24 cellular contexts compared by ENCODE assay signal in the genomic region with DNA sequence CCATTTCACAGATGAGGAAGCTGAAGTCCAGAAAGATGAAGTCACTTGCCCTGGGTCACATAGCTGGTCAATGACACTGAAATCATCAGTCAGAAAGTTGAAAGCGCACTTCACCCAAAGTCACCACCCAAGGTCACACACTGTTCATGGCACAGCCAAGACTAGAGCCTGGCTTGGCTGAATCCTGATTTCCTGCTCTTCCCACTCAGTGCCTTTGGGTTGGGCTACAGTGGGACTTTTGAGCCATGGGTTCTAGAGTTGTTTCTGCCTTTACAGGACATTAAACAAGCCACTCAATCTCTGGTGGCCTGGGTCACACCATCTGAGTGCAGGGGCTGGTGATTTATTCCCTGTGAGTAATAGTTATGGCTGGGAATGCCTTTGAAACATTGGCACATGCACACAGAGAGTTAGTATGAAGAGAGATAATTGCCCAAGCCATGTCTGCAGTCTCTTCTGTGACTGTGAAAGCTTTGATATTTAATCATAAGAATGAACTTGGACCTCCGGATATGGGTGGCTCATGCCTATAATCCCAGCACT. TPM values are rescaled to one million over a fixed set of nuclear protein-coding genes. Genes with fewer than 3 reads are reported as not detected.
A peak's percentile ranks its signal among the peaks of the same experiment; 100 is the strongest.
DNase-seq lines count a peak whose midpoint lies in the region; ATAC-seq and TF ChIP-seq lines count a peak whose summit lies in the region.
"Had no signal": no experiment of that assay in that cellular context is flagged by ENCODE, and none has a peak within 500 bp of the region (broad histone marks: within the 10 kb centered on the region; RNA-seq: fewer than 3 reads in every experiment).

No MANE protein-coding gene starts in this region.

- no peaks in the 10 kb centered on the region for H3K27me3 ChIP-seq in breast epithelium
- H3K27me3 ChIP-seq in mammary epithelial cell (ENCODE audit: insufficient read depth, low read length): no peaks in the 10 kb centered on the region
- H3K27me3 ChIP-seq in esophagus (ENCODE audit: control insufficient read depth in 1 of 2, insufficient read depth in 2 of 2, low read length in 2 of 2): no peaks in the 10 kb centered on the region
- H3K27me3 ChIP-seq in mesenchymal stem cell (ENCODE audit: control insufficient read depth in 1 of 2, insufficient read depth in 1 of 2, low read length in 2 of 2): peaks cover 8 to 32% of the 10 kb centered on the region in 2 experiments
- H3K27me3 ChIP-seq in suprapubic skin: no peaks in the 10 kb centered on the region
- H3K27me3 ChIP-seq: Peyer's patch, SJSA1 had no signal

- no peak for TF ChIP-seq POLR2A in breast epithelium (IDR thresholded peaks at IDR 0.05)
- TF ChIP-seq POLR2A in suprapubic skin (IDR thresholded peaks at IDR 0.05): no peak

- no peaks in the 10 kb centered on the region for H3K79me2 ChIP-seq in mammary epithelial cell (ENCODE audit: insufficient read depth, low read length)

- no peak overlapping the region for H3K4me2 ChIP-seq in mammary epithelial cell (ENCODE audit: insufficient read depth, low read depth, low read length)
- no peak overlapping the region for H3K4me2 ChIP-seq in mesenchymal stem cell (ENCODE audit: low read length, poor library complexity, severe bottlenecking)
- H3K4me2 ChIP-seq: KMS-11 had no signal

- H4K20me1 ChIP-seq in mammary epithelial cell (ENCODE audit: insufficient read depth, low read length): no peaks in the 10 kb centered on the region

- 94% methylated on average over 2 of the region's 2 CpGs for WGBS in mammary epithelial cell (ENCODE audit: low coverage, missing lambda C conversion rate)
- 70 to 86% methylated on average over 2 of the region's 2 CpGs for WGBS in esophagus, 2 donors
- WGBS in mesenchymal stem cell: 92% methylated on average over 1 of the region's 2 CpGs
- WGBS in suprapubic skin: 95% methylated on average over 2 of the region's 2 CpGs

- no peak overlapping the region for H3K4ac ChIP-seq in mesenchymal stem cell (ENCODE audit: low read depth in 1 of 2, low read length in 2 of 2)

- H3K9me3 Mint-ChIP-seq in natural killer cell: no peaks in the 10 kb centered on the region
- H3K9me3 Mint-ChIP-seq: CD8-positive, alpha-beta T cell; H9 had no signal

- CTCF ChIA-PET in mammary epithelial cell (lab: Charles Lee; ENCODE audit: low non-redundant PET): no interaction called here

- H3K4me3 Mint-ChIP-seq in natural killer cell: no peak overlapping the region
- H3K4me3 Mint-ChIP-seq: CD8-positive, alpha-beta T cell; H9 had no signal

- no peak overlapping the region for H3K18ac ChIP-seq in mesenchymal stem cell (ENCODE audit: low read depth in 1 of 2, low read length in 2 of 2)

- peaks cover 0 to 3% of the 10 kb centered on the region in 2 donors for H3K27me3 Mint-ChIP-seq in natural killer cell (ENCODE audit: low read depth in 2 of 2)

- no peak overlapping the region for H2BK5ac ChIP-seq in mesenchymal stem cell (ENCODE audit: low read depth, low read length, poor library complexity, severe bottlenecking)

- H2BK120ac ChIP-seq in mesenchymal stem cell (ENCODE audit: low read depth, low read length): no peak overlapping the region

- H4K8ac ChIP-seq in mesenchymal stem cell (ENCODE audit: low read length): no peak overlapping the region

- no peaks in the 10 kb centered on the region for H3K4me1 Mint-ChIP-seq in natural killer cell

- no peaks in the 10 kb centered on the region for H3K36me3 ChIP-seq in breast epithelium
- H3K36me3 ChIP-seq in mammary epithelial cell (ENCODE audit: insufficient read depth, low read length): no peaks in the 10 kb centered on the region
- H3K36me3 ChIP-seq in esophagus (ENCODE audit: control insufficient read depth in 2 of 2, insufficient read depth in 2 of 2, low read length in 1 of 2): no peaks in the 10 kb centered on the region
- H3K36me3 ChIP-seq in mesenchymal stem cell (ENCODE audit: control insufficient read depth in 1 of 2, insufficient read depth in 2 of 2, low read depth in 1 of 2, low read length in 2 of 2): no peaks in the 10 kb centered on the region
- H3K36me3 ChIP-seq in suprapubic skin: no peaks in the 10 kb centered on the region
- H3K36me3 ChIP-seq: Peyer's patch, SJSA1 had no signal

- H3K4me1 ChIP-seq in breast epithelium: peaks cover 0 to 23% of the 10 kb centered on the region in 2 donors
- peaks cover 12% of the 10 kb centered on the region for H3K4me1 ChIP-seq in mammary epithelial cell (ENCODE audit: insufficient read depth, low read length)
- peaks cover 5 to 11% of the 10 kb centered on the region in 2 donors for H3K4me1 ChIP-seq in esophagus (ENCODE audit: control insufficient read depth in 2 of 2, insufficient read depth in 2 of 2, low read length in 1 of 2)
- peaks cover 11% of the 10 kb centered on the region for H3K4me1 ChIP-seq in mesenchymal stem cell (ENCODE audit: control insufficient read depth, insufficient read depth, low read depth, low read length)
- H3K4me1 ChIP-seq in suprapubic skin: peaks cover 46% of the 10 kb centered on the region
- H3K4me1 ChIP-seq: SJSA1 had no signal

- H3K79me1 ChIP-seq in mesenchymal stem cell (replicated peaks; ENCODE audit: low read length, poor library complexity, severe bottlenecking): no peaks in the 10 kb centered on the region

- no peak overlapping the region for H2BK12ac ChIP-seq in mesenchymal stem cell (ENCODE audit: low read length in 2 of 2)

- H3K27ac ChIP-seq in breast epithelium (peak overlapping the region; percentile 59 to 73), mammary epithelial cell (ENCODE audit: insufficient read depth, low read depth, low read length) (no peak overlapping the region), esophagus (ENCODE audit: low read depth in 2 of 2, low read length in 1 of 2) (peak overlapping the region; percentile 45 to 90), mesenchymal stem cell (ENCODE audit: low read length, poor library complexity, severe bottlenecking) (no peak overlapping the region), suprapubic skin (peak overlapping the region; percentile 35)
- H3K27ac ChIP-seq: 22Rv1, KMS-11, SJSA1 had no signal

- no peak overlapping the region for H3K14ac ChIP-seq in mesenchymal stem cell (ENCODE audit: low read length in 2 of 2)

- no peaks in the 10 kb centered on the region for H3K9me3 ChIP-seq in breast epithelium
- H3K9me3 ChIP-seq in mammary epithelial cell (replicated peaks; ENCODE audit: insufficient read depth, low read length): no peaks in the 10 kb centered on the region
- H3K9me3 ChIP-seq in esophagus (ENCODE audit: control insufficient read depth in 2 of 2, insufficient read depth in 1 of 2, low read depth in 1 of 2, low read length in 1 of 2): no peaks in the 10 kb centered on the region
- H3K9me3 ChIP-seq in mesenchymal stem cell (ENCODE audit: control insufficient read depth, low read length): no peaks in the 10 kb centered on the region
- no peaks in the 10 kb centered on the region for H3K9me3 ChIP-seq in suprapubic skin
- H3K9me3 ChIP-seq: Peyer's patch, SJSA1 had no signal

- H2AK5ac ChIP-seq in mesenchymal stem cell (ENCODE audit: low read length, severe bottlenecking): no peak overlapping the region

- H3K23ac ChIP-seq in mesenchymal stem cell (ENCODE audit: low read length in 2 of 2): no peak overlapping the region

- in situ Hi-C loops in mammary epithelial cell (cut with MboI; ENCODE audit: low sequenced_read_pairs in 2 of 2): no loop called here

- H3K9ac ChIP-seq in mammary epithelial cell (ENCODE audit: insufficient read depth, low read length) (no peak overlapping the region), mesenchymal stem cell (ENCODE audit: low read length) (no peak overlapping the region)
- H3K9ac ChIP-seq: KMS-11 had no signal

- dilution Hi-C loops in mammary epithelial cell (cut with HindIII; ENCODE audit: low sequenced_read_pairs): no loop called here

- ATAC-seq in natural killer cell (no peak), GM18498 (IDR thresholded peaks at IDR 0.05; ENCODE audit: unreplicated experiment) (no peak), HG02588 (IDR thresholded peaks at IDR 0.05; ENCODE audit: unreplicated experiment) (no peak)
- ATAC-seq: CD8-positive, alpha-beta T cell had no signal

- H2BK15ac ChIP-seq in mesenchymal stem cell (ENCODE audit: low read depth, poor library complexity, severe bottlenecking): peak overlapping the region; percentile 17

- TF ChIP-seq EP300 in suprapubic skin (IDR thresholded peaks at IDR 0.05): no peak

- DNase-seq in breast epithelium (ENCODE audit: low spot score in 2 of 2) (no peak), mammary epithelial cell (no peak), mesenchymal stem cell (no peak), suprapubic skin (ENCODE audit: low spot score in 2 of 2) (no peak), natural killer cell (no peak)
- DNase-seq: AML-193; C1 segment of cervical spinal cord; Calu3; CD8-positive, alpha-beta T cell; DMS153; GDM1; H9; MV-4-11; NCI-H1105 treated with DMSO at 0.1 percent for 48 hours; NCI-H2081 treated with DMSO at 0.1 percent for 48 hours; NCI-H2171 treated with DMSO at 0.1 percent for 48 hours; NCI-H524 treated with DMSO at 0.1 percent for 48 hours; Peyer's patch had no signal

- BruUV-seq in mammary epithelial cell (replicated peaks; lab: Mats Ljungman, UMichigan): no TSS peak

- intact Hi-C loops in breast epithelium (cut with DNase I; ENCODE audit: low total_unique reads): no loop called here
- intact Hi-C loops in mammary epithelial cell (cut with micrococcal nuclease): loop anchor here (5.0 kb wide), 1 partner anchor 64 kb away; no protein-coding TSS in a partner anchor
- intact Hi-C loops in natural killer cell (cut with micrococcal nuclease): no loop called here

- H2AFZ ChIP-seq in mammary epithelial cell (ENCODE audit: low read depth, low read length) (no peak overlapping the region), mesenchymal stem cell (ENCODE audit: low read depth, low read length) (no peak overlapping the region)

- H3K4me3 ChIP-seq in breast epithelium: no peak overlapping the region
- H3K4me3 ChIP-seq in mammary epithelial cell (replicated peaks in 1 of 3; ENCODE audit: insufficient read depth in 1 of 3, low read depth in 2 of 3, low read length in 3 of 3): no peak overlapping the region
- H3K4me3 ChIP-seq in esophagus (ENCODE audit: low read depth in 1 of 2, low read length in 2 of 2): no peak overlapping the region
- no peak overlapping the region for H3K4me3 ChIP-seq in mesenchymal stem cell (ENCODE audit: insufficient read depth in 1 of 2, low read depth in 1 of 2, low read length in 2 of 2)
- H3K4me3 ChIP-seq in suprapubic skin: no peak overlapping the region
- H3K4me3 ChIP-seq: Peyer's patch, SJSA1 had no signal

- H3K36me3 Mint-ChIP-seq in natural killer cell: no peaks in the 10 kb centered on the region
- H3K36me3 Mint-ChIP-seq: CD8-positive, alpha-beta T cell had no signal

- no peak overlapping the region for H4K91ac ChIP-seq in mesenchymal stem cell (ENCODE audit: low read length)

- no peak overlapping the region for H3K27ac Mint-ChIP-seq in natural killer cell
- H3K27ac Mint-ChIP-seq: CD8-positive, alpha-beta T cell; H9 had no signal

- TF ChIP-seq CTCF in breast epithelium (IDR thresholded peaks at IDR 0.05) (no peak), mammary epithelial cell (conservative IDR thresholded peaks at IDR 0.05 in 1 of 2, IDR thresholded peaks at IDR 0.05 in 1 of 2; ENCODE audit: extremely low read depth in 1 of 2, insufficient read depth in 1 of 2, low read depth in 1 of 2, low read length in 2 of 2) (no peak), suprapubic skin (IDR thresholded peaks at IDR 0.05) (no peak), natural killer cell (IDR thresholded peaks at IDR 0.05) (no peak)

RNA-seq across cellular contexts. Expression of a gene that starts 15.9 kb away (rescaled TPM):
- total RNA-seq in breast epithelium (10 to 100 TPM; 36.7 to 51.4 (median 49.8) TPM), mammary epithelial cell (1 to 10 TPM; 3.4 to 5.3 TPM), suprapubic skin (100 to 1,000 TPM in 1 of 4 donors, 10 to 100 TPM in 3; 65.0 to 136 (median 94.1) TPM), natural killer cell (1 to 10 TPM in 1 of 3 donors, under 1 TPM in 2; 0.70 to 1.7 (median 0.94) TPM)
- polyA plus RNA-seq in mammary epithelial cell (1.0 TPM), esophagus (10 to 100 TPM; 39.1 to 64.4 TPM)
- 0.41 TPM for polyA minus RNA-seq in mammary epithelial cell
- 6.9 TPM for polyA plus RNA-seq in mesenchymal stem cell (2013, experiment 1 of 2)
- polyA plus RNA-seq in mesenchymal stem cell (2013, experiment 2 of 2): 7.2 TPM
- total RNA-seq: CD8-positive, alpha-beta T cell had no signal

Comparison
In these comparisons a context has a peak if more than half of its experiments do, and no peak if none do; other contexts are left out.
1. H3K27ac ChIP-seq: peak in breast epithelium (2 of 2), esophagus (2 of 2) and suprapubic skin (single experiment); none in mammary epithelial cell (single experiment) and mesenchymal stem cell (single experiment).
2. RNA of a gene that starts 15.9 kb away (total RNA-seq): 65.0 to 136 TPM in suprapubic skin and 36.7 to 51.4 TPM in breast epithelium; 3.4 to 5.3 TPM in mammary epithelial cell and 0.70 to 1.7 TPM in natural killer cell; every median in the first group is over 4 times any median in the second.